ENCODE assay signal across 23 cellular contexts in genomic region chr2:107992069-107992468, GRCh38. TPM values are rescaled to one million over a fixed set of nuclear protein-coding genes. Genes with fewer than 3 reads are reported as not detected.
"Had no signal": no experiment of that assay in that cellular context is flagged by ENCODE, and none has a peak within 500 bp of the region (broad histone marks: within the 10 kb centered on the region; RNA-seq: fewer than 3 reads in every experiment).

No MANE protein-coding gene starts in this region.

- H3K4me3 Mint-ChIP-seq: activated CD4-positive, alpha-beta T cell treated with anti-CD3 and anti-CD28 coated beads for 36 hours; activated naive CD8-positive, alpha-beta T cell; activated T-helper 1 cell treated with anti-CD3 and anti-CD28 coated beads, Interleukin-12 subunit alpha, Interleukin-12 subunit beta, Interleukin-2, Interleukin-4 antibody, amounts not matched to agents 30 ng/mL and 10 ng/mL and 1 ng/mL, durations not matched to agents 14 hours and 24 hours and 36 hours; dendritic cell treated with granulocyte-macrophage colony-stimulating factor and Interleukin-4, amounts not matched to agents 40 ng/mL and 50 ng/mL, for 4 days; mesothelial cell of epicardium; natural killer cell treated with Interleukin-12 subunit alpha and Interleukin-12 subunit beta and Interleukin-15 and Interleukin-18, amount 100 ng/mL, for 72 hours; stimulated activated naive B cell treated with anti-CD40 and anti-IgM and Interleukin-4, amounts not matched to agents 10 μg/mL and 1 μg/mL and 100 μg/mL, for 72 hours; WTC11 had no signal

- H3K4me3 ChIP-seq: cardiac muscle cell, hepatocyte, pancreas, sigmoid colon, uterus had no signal

- H3K79me2 ChIP-seq: hepatocyte had no signal

- H3K9me3 Mint-ChIP-seq: activated T-helper 1 cell treated with anti-CD3 and anti-CD28 coated beads, Interleukin-12 subunit alpha, Interleukin-12 subunit beta, Interleukin-2, Interleukin-4 antibody, amounts not matched to agents 30 ng/mL and 10 ng/mL and 1 ng/mL, durations not matched to agents 14 hours and 24 hours and 36 hours; dendritic cell treated with granulocyte-macrophage colony-stimulating factor and Interleukin-4, amounts not matched to agents 40 ng/mL and 50 ng/mL, for 4 days; mesothelial cell of epicardium; natural killer cell treated with Interleukin-12 subunit alpha and Interleukin-12 subunit beta and Interleukin-15 and Interleukin-18, amount 100 ng/mL, for 72 hours; stimulated activated naive B cell treated with anti-CD40 and anti-IgM and Interleukin-4, amounts not matched to agents 10 μg/mL and 1 μg/mL and 100 μg/mL, for 72 hours; WTC11 had no signal

- H2AFZ ChIP-seq: hepatocyte had no signal

- H3K4me2 ChIP-seq: hepatocyte had no signal

- H3K27ac ChIP-seq: cardiac muscle cell, foreskin keratinocyte, hepatocyte, neutrophil, pancreas, sigmoid colon, uterus had no signal

- H3K4me1 ChIP-seq: foreskin keratinocyte, pancreas, uterus had no signal

- DNase-seq: activated CD4-positive, alpha-beta T cell treated with anti-CD3 and anti-CD28 coated beads for 36 hours; activated CD4-positive, alpha-beta T cell treated with anti-CD3 and anti-CD28 coated beads, Interleukin-2, amount 50 U/mL, for 48 hours; activated T-cell treated with anti-CD3 and anti-CD28 coated beads for 4 hours; effector memory CD4-positive, alpha-beta T cell; left cardiac atrium; pancreas; sigmoid colon; stimulated activated naive B cell treated with anti-CD40 and anti-IgM and Interleukin-4, amounts not matched to agents 10 μg/mL and 1 μg/mL and 100 μg/mL, for 72 hours; uterus had no signal

- ATAC-seq: activated CD4-positive, alpha-beta T cell treated with anti-CD3 and anti-CD28 coated beads for 36 hours; foreskin keratinocyte; left cardiac atrium; natural killer cell treated with Interleukin-12 subunit alpha and Interleukin-12 subunit beta and Interleukin-15 and Interleukin-18, amount 100 ng/mL, for 72 hours; pancreas; stimulated activated naive B cell treated with anti-CD40 and anti-IgM and Interleukin-4, amounts not matched to agents 10 μg/mL and 1 μg/mL and 100 μg/mL, for 72 hours; WTC11 had no signal

- FAIRE-seq: endothelial cell of umbilical vein, pancreas had no signal

- H3K36me3 Mint-ChIP-seq: activated naive CD8-positive, alpha-beta T cell; mesothelial cell of epicardium; natural killer cell treated with Interleukin-12 subunit alpha and Interleukin-12 subunit beta and Interleukin-15 and Interleukin-18, amount 100 ng/mL, for 72 hours; stimulated activated naive B cell treated with anti-CD40 and anti-IgM and Interleukin-4, amounts not matched to agents 10 μg/mL and 1 μg/mL and 100 μg/mL, for 72 hours; WTC11 had no signal

- H3K36me3 ChIP-seq: cardiac muscle cell, neutrophil, pancreas, sigmoid colon, uterus had no signal

- H3K27ac Mint-ChIP-seq: activated CD4-positive, alpha-beta T cell treated with anti-CD3 and anti-CD28 coated beads for 36 hours; activated naive CD8-positive, alpha-beta T cell; activated T-helper 1 cell treated with anti-CD3 and anti-CD28 coated beads, Interleukin-12 subunit alpha, Interleukin-12 subunit beta, Interleukin-2, Interleukin-4 antibody, amounts not matched to agents 30 ng/mL and 10 ng/mL and 1 ng/mL, durations not matched to agents 14 hours and 24 hours and 36 hours; dendritic cell treated with granulocyte-macrophage colony-stimulating factor and Interleukin-4, amounts not matched to agents 40 ng/mL and 50 ng/mL, for 4 days; mesothelial cell of epicardium; natural killer cell treated with Interleukin-12 subunit alpha and Interleukin-12 subunit beta and Interleukin-15 and Interleukin-18, amount 100 ng/mL, for 72 hours; stimulated activated naive B cell treated with anti-CD40 and anti-IgM and Interleukin-4, amounts not matched to agents 10 μg/mL and 1 μg/mL and 100 μg/mL, for 72 hours; WTC11 had no signal

- H3K27me3 ChIP-seq: pancreas, uterus had no signal

- H3K4me1 Mint-ChIP-seq: activated CD4-positive, alpha-beta T cell treated with anti-CD3 and anti-CD28 coated beads for 36 hours; mesothelial cell of epicardium; stimulated activated naive B cell treated with anti-CD40 and anti-IgM and Interleukin-4, amounts not matched to agents 10 μg/mL and 1 μg/mL and 100 μg/mL, for 72 hours had no signal

- H3K9me3 ChIP-seq: neutrophil, pancreas, sigmoid colon, uterus had no signal

RNA-seq across cellular contexts. Expression of gene SLC5A7, which starts 5.7 kb away (rescaled TPM):
- total RNA-seq: activated CD4-positive, alpha-beta T cell treated with anti-CD3 and anti-CD28 coated beads for 36 hours; activated T-helper 1 cell treated with anti-CD3 and anti-CD28 coated beads, Interleukin-12 subunit alpha, Interleukin-12 subunit beta, Interleukin-2, Interleukin-4 antibody, amounts not matched to agents 30 ng/mL and 10 ng/mL and 1 ng/mL, durations not matched to agents 14 hours and 24 hours and 36 hours; chondrocyte; endothelial cell of umbilical vein; foreskin keratinocyte; lung microvascular endothelial cell; mesothelial cell of epicardium; natural killer cell treated with Interleukin-12 subunit alpha and Interleukin-12 subunit beta and Interleukin-15 and Interleukin-18, amount 100 ng/mL, for 72 hours; pulmonary artery endothelial cell; WTC11 had no signal
- polyA plus RNA-seq: cardiac muscle cell, endothelial cell of umbilical vein, foreskin keratinocyte, hepatocyte had no signal
